1 cellular context compared by ENCODE assay signal in genomic region chr9:34664281-34665108, GRCh38.
TF ChIP-seq lines count a peak whose summit lies in the region.

No MANE protein-coding gene starts in this region.

TF ChIP-seq in K562, 482 proteins besides CTCF, POLR2A, EP300 and RAD21 (continued from another document):
- TF ChIP-seq LCOR (CRISPR knock-in tag; IDR thresholded peaks at IDR 0.05): no peak
- TF ChIP-seq, protein P1, sequence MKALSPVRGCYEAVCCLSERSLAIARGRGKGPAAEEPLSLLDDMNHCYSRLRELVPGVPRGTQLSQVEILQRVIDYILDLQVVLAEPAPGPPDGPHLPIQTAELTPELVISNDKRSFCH (CRISPR knock-in tag; IDR thresholded peaks at IDR 0.05): no peak
- TF ChIP-seq, protein P1 (tag; IDR thresholded peaks at IDR 0.05): no peak
- 0 out of 2 replicates have a peak, but pooled peaks have one; percentile 13 for TF ChIP-seq ESRRA (IDR thresholded peaks at IDR 0.05; ENCODE audit: borderline replicate concordance, low read depth)
- peak in 1 of 2 experiments; percentile 68; a peak in 1 of 4 replicates for TF ChIP-seq SRF (CRISPR knock-in tag; IDR thresholded peaks at IDR 0.05)
- no peak for TF ChIP-seq CBX8 (IDR thresholded peaks at IDR 0.05; ENCODE audit: borderline replicate concordance, extremely low read depth, low read depth, low read length, poor library complexity, severe bottlenecking)
- no peak for TF ChIP-seq ZBTB17 (CRISPR knock-in tag; IDR thresholded peaks at IDR 0.05)
- no peak for TF ChIP-seq STAT6 (CRISPR knock-in tag; IDR thresholded peaks at IDR 0.05)
- 0 out of 2 replicates have a peak, but pooled peaks have one; percentile 15 for TF ChIP-seq SOX6 (IDR thresholded peaks at IDR 0.05)
- no peak for TF ChIP-seq MBD2 (IDR thresholded peaks at IDR 0.05; ENCODE audit: borderline replicate concordance, low read depth)
- no peak for TF ChIP-seq ZNF696 (CRISPR knock-in tag; conservative IDR thresholded peaks at IDR 0.05)
